In the genomic region with DNA sequence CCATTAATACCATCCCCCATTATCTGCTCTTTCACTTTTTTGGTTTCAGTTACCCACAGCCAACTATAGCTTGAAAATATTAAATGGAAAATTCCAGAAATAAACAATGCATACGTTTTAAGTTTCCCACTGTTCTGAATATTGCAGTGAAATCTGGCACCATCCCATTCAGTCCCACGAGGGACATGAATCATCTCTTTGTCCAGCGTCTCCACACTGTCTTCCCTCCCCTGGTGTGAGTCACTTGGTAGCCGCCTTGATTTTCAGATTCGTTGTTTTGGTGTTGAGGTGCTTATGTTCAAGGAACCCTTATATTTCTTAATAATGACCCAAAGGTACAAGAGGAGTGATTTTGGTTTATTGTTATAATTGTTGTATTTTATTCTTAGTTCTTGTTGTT, we compare ENCODE assay signal across 9 cellular contexts.
DNase-seq lines count a peak whose midpoint lies in the region; FAIRE-seq and TF ChIP-seq lines count a peak whose summit lies in the region.
"Had no signal": no experiment of that assay in that cellular context is flagged by ENCODE, and none has a peak within 500 bp of the region (broad histone marks: within the 10 kb centered on the region; RNA-seq: fewer than 3 reads in every experiment).

No MANE protein-coding gene starts in this region.

- no peak for FAIRE-seq in HTR-8/SVneo (lab: Jason Lieb, UNC)
- FAIRE-seq: small intestine had no signal

- DNase-seq in HTR-8/SVneo (ENCODE audit: insufficient read length, low spot score) = peak; percentile 19
- no peak for DNase-seq in coronary artery (ENCODE audit: low spot score)
- DNase-seq in lung microvascular endothelial cell (ENCODE audit: low read depth in 2 of 2) = peak; percentile 81 to 93
- DNase-seq in NCI-H82 treated with DMSO at 0.1 percent for 48 hours (lab: John Stamatoyannopoulos, UW; ENCODE audit: unreplicated experiment) = no peak
- no peak for DNase-seq in NCI-H1694 treated with DMSO at 0.1 percent for 48 hours (lab: John Stamatoyannopoulos, UW)
- no peak for DNase-seq in NCI-H345 treated with DMSO at 0.1 percent for 48 hours (lab: John Stamatoyannopoulos, UW; ENCODE audit: unreplicated experiment)
- DNase-seq in iPS-NIHi11 (ENCODE audit: low spot score) = no peak
- DNase-seq: small intestine had no signal

- peaks cover 36% of the 10 kb centered on the region for H3K4me1 ChIP-seq in ACC112 (ENCODE audit: control insufficient read depth, insufficient read depth, low read length, unreplicated experiment)

- no peak for TF ChIP-seq CTCF in coronary artery (IDR thresholded peaks at IDR 0.05)

- H3K4me3 ChIP-seq in ACC112 (ENCODE audit: low read depth, low read length) (peak overlapping the region; percentile 50), coronary artery (peak overlapping the region; percentile 48)

- H2AFZ ChIP-seq in ACC112 (ENCODE audit: low read length, unreplicated experiment) = peak overlapping the region; percentile 61

- peak overlapping the region; percentile 84 for H3K27ac ChIP-seq in ACC112 (ENCODE audit: low read depth, low read length)
- H3K27ac ChIP-seq in coronary artery = no peak overlapping the region

- H3K27me3 ChIP-seq in ACC112 (ENCODE audit: insufficient read depth, low read length) = no peaks in the 10 kb centered on the region

- H3K36me3 ChIP-seq in ACC112 (ENCODE audit: insufficient read depth, low read length) = no peaks in the 10 kb centered on the region

- no peaks in the 10 kb centered on the region for H3K79me2 ChIP-seq in ACC112 (ENCODE audit: control insufficient read depth, insufficient read depth, low read length, unreplicated experiment)

Comparison
In these comparisons a context has a peak if more than half of its experiments do, and no peak if none do; other contexts are left out.
1. DNase-seq: peak in HTR-8/SVneo (single experiment) and lung microvascular endothelial cell (2 of 2); none in coronary artery (single experiment), NCI-H82 treated with DMSO at 0.1 percent for 48 hours (single experiment), NCI-H1694 treated with DMSO at 0.1 percent for 48 hours (single experiment), NCI-H345 treated with DMSO at 0.1 percent for 48 hours (single experiment) and iPS-NIHi11 (single experiment).